15 cellular contexts compared by ENCODE assay signal in genomic region chr9:110919055-110919445, GRCh38.
DNase-seq lines count a peak whose midpoint lies in the region; TF ChIP-seq lines count a peak whose summit lies in the region.
"Had no signal": no experiment of that assay in that cellular context is flagged by ENCODE, and none has a peak within 500 bp of the region (broad histone marks: within the 10 kb centered on the region; RNA-seq: fewer than 3 reads in every experiment).

No MANE protein-coding gene starts in this region.

- no peaks in the 10 kb centered on the region for H3K27me3 ChIP-seq in Peyer's patch
- no peaks in the 10 kb centered on the region for H3K27me3 ChIP-seq in muscle layer of duodenum (ENCODE audit: low read depth, low read length)
- H3K27me3 ChIP-seq in tibial nerve = no peaks in the 10 kb centered on the region

- TF ChIP-seq CTCF in Peyer's patch (IDR thresholded peaks at IDR 0.05) = no peak
- no peak for TF ChIP-seq CTCF in coronary artery (IDR thresholded peaks at IDR 0.05)
- TF ChIP-seq CTCF in tibial nerve (IDR thresholded peaks at IDR 0.05) = no peak
- TF ChIP-seq CTCF in GM13977 (IDR thresholded peaks at IDR 0.05; ENCODE audit: extremely low read depth, insufficient read depth, missing control alignments) = no peak

- in situ Hi-C loops in GM13977 (cut with MboI; ENCODE audit: low pct_unique_long_range_greater_than_20kb, low sequenced_read_pairs, unreplicated experiment) = no loop called here

- H3K4me3 ChIP-seq in Peyer's patch (no peak overlapping the region), coronary artery (no peak overlapping the region), muscle layer of duodenum (ENCODE audit: low read depth in 1 of 2, low read length in 2 of 2) (no peak overlapping the region), tibial nerve (no peak overlapping the region)

- no peaks in the 10 kb centered on the region for H3K36me3 ChIP-seq in Peyer's patch
- no peaks in the 10 kb centered on the region for H3K36me3 ChIP-seq in muscle layer of duodenum (ENCODE audit: control insufficient read depth in 1 of 2, insufficient read depth in 2 of 2, low read length in 2 of 2)
- H3K36me3 ChIP-seq in tibial nerve = no peaks in the 10 kb centered on the region

- H3K9me3 ChIP-seq in Peyer's patch (no peaks in the 10 kb centered on the region), muscle layer of duodenum (ENCODE audit: control insufficient read depth in 1 of 2, low read length in 2 of 2) (no peaks in the 10 kb centered on the region), tibial nerve (no peaks in the 10 kb centered on the region)

- H3K27ac ChIP-seq in Peyer's patch = peak overlapping the region in 3 of 4 donors; percentile 11 to 59 (median 39)
- peak overlapping the region; percentile 19 to 58 for H3K27ac ChIP-seq in coronary artery
- peak overlapping the region; percentile 46 for H3K27ac ChIP-seq in muscle layer of duodenum (ENCODE audit: low read length)
- H3K27ac ChIP-seq in tibial nerve = peak overlapping the region in 3 of 4 donors; percentile 7 to 83 (median 61)
- H3K27ac ChIP-seq: KMS-11 had no signal

- TF ChIP-seq POLR2A in Peyer's patch (IDR thresholded peaks at IDR 0.05) (no peak), tibial nerve (IDR thresholded peaks at IDR 0.05) (no peak)

- DNase-seq in Peyer's patch = no peak
- no peak for DNase-seq in coronary artery (ENCODE audit: low spot score)
- DNase-seq in tibial nerve (ENCODE audit: low spot score in 2 of 2) = no peak
- DNase-seq in stimulated activated naive CD4-positive, alpha-beta T cell (lab: John Stamatoyannopoulos, UW) = no peak
- DNase-seq in GM13977 (ENCODE audit: low spot score) = no peak
- DNase-seq in SKM-1 treated with dmso at 0.1 percent for 144 hours (lab: John Stamatoyannopoulos, UW; ENCODE audit: unreplicated experiment) = no peak
- DNase-seq: activated CD4-positive, alpha-beta T cell treated with anti-CD3 and anti-CD28 coated beads for 48 hours; effector CD8-positive, alpha-beta T cell; kidney; NCI-H1092; NCI-H69; retina; stimulated activated CD4-positive, alpha-beta T cell treated with anti-CD3 and anti-CD28 coated beads, Interleukin-2, amount 100 ng/mL, for 24 hours had no signal

- H3K4me1 ChIP-seq in Peyer's patch (no peaks in the 10 kb centered on the region), muscle layer of duodenum (ENCODE audit: control insufficient read depth in 1 of 2, insufficient read depth in 2 of 2, low read length in 2 of 2) (peaks cover 0 to 8% of the 10 kb centered on the region in 2 donors), tibial nerve (peaks cover 0 to 62% (median 28%) of the 10 kb centered on the region in 4 donors)

- TF ChIP-seq EP300 in tibial nerve (IDR thresholded peaks at IDR 0.05) = no peak

- WGBS in tibial nerve, 2 donors = 92 to 99% methylated on average over 3 of the region's 3 CpGs
